8 cellular contexts compared by ENCODE assay signal in the genomic region with DNA sequence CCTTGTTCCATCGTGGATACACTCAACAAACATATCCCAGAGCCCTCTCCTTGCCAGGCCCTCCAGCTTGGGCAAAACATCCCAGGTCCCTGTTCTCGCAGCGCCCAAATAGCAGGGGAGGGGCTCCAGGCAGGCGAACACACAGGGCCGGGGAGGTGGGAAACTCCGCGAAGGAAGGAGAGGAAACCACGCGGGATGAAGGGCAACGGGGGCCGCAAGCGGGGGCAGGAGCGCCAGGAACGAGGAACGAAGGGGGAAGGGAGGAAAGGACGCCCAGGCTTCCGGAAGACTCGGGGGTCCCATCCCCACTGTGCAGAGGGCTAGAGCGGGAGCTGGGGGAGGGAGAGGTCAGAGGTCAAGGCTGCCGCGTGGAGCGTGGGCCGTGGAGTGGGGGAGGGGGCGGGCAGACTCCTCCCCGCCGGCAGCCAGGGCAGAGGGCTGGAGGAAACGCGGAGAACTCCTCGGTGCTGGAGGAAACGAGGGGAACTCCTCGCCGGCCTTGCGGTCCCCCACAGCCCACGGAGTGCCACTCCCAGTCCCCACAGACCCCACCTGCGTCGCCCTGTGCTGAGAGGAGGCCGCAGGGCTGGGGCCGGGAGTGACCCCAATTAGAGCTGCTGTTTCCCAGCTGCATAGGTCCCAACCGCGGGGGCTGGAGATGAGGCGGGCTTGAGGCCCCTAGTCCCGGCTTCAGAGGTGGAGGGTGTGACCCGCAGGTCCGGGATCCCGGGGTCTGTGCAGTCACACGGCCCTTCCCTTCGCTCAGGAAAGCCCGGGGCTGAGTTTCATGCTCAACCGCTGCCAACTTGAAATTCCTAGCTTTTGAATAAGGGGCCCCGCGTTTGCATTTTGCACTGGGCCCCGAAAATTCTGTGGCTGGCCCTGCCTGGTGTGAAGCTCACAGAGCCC. TPM values are rescaled to one million over a fixed set of nuclear protein-coding genes. Genes with fewer than 3 reads are reported as not detected.
DNase-seq lines count a peak whose midpoint lies in the region; ATAC-seq and TF ChIP-seq lines count a peak whose summit lies in the region.

No MANE protein-coding gene starts in this region.

- TF ChIP-seq CTCF in GM10266 (IDR thresholded peaks at IDR 0.05; ENCODE audit: control insufficient read depth, insufficient read depth, low read depth, missing control alignments) (no peak), PC-3 (conservative IDR thresholded peaks at IDR 0.05; ENCODE audit: low read depth, low read length) (no peak)

- peak overlapping the region; percentile 83 for H3K4me3 Mint-ChIP-seq in activated naive CD4-positive, alpha-beta T cell treated with anti-CD3 and anti-CD28 coated beads, Interleukin-2, amount 50 U/mL, for 24 hours

- peak overlapping the region; percentile 58; the same call in 1 of the 2 replicates for H3K4me3 ChIP-seq in PC-3 (ENCODE audit: low read length)

- H3K4me2 ChIP-seq in PC-3 (ENCODE audit: low read length): peak overlapping the region; percentile 81

- intact Hi-C loops in PC-3 (cut with micrococcal nuclease) (loop anchor here (5.0 kb wide), 1 partner anchor 47 kb away; no protein-coding TSS in a partner anchor), left colon (cut with DNase I, micrococcal nuclease) (no loop called here)

- POLR2A ChIA-PET in PC-3 (lab: Charles Lee; ENCODE audit: unreplicated experiment): no interaction called here

- peaks cover 42% of the 10 kb centered on the region for H3K4me1 Mint-ChIP-seq in activated naive CD4-positive, alpha-beta T cell treated with anti-CD3 and anti-CD28 coated beads, Interleukin-2, amount 50 U/mL, for 24 hours

- peaks cover 33% of the 10 kb centered on the region for H3K79me2 ChIP-seq in PC-3 (ENCODE audit: low read length)

- ATAC-seq in PC-3 (no peak), left colon (no peak), GM19467 (IDR thresholded peaks at IDR 0.05; ENCODE audit: unreplicated experiment) (no peak), HG03439 (IDR thresholded peaks at IDR 0.05; ENCODE audit: unreplicated experiment) (no peak)

- peaks cover 33% of the 10 kb centered on the region for H3K4me1 ChIP-seq in PC-3 (ENCODE audit: insufficient read depth, low read length)

- H3K9me3 ChIP-seq in PC-3 (ENCODE audit: low read length): no peaks in the 10 kb centered on the region

- H3K27ac Mint-ChIP-seq in activated naive CD4-positive, alpha-beta T cell treated with anti-CD3 and anti-CD28 coated beads, Interleukin-2, amount 50 U/mL, for 24 hours: peak overlapping the region; percentile 98

- peaks cover 7% of the 10 kb centered on the region for H3K36me3 Mint-ChIP-seq in activated naive CD4-positive, alpha-beta T cell treated with anti-CD3 and anti-CD28 coated beads, Interleukin-2, amount 50 U/mL, for 24 hours

- H3K27ac ChIP-seq in PC-3 (ENCODE audit: low read length): 0 out of 2 replicates have a peak overlapping the region, but pooled peaks have one; percentile 0

- no peaks in the 10 kb centered on the region for H3K27me3 Mint-ChIP-seq in activated naive CD4-positive, alpha-beta T cell treated with anti-CD3 and anti-CD28 coated beads, Interleukin-2, amount 50 U/mL, for 24 hours

- no peaks in the 10 kb centered on the region for H3K9me2 ChIP-seq in PC-3 (replicated peaks; ENCODE audit: low read length)

- no peaks in the 10 kb centered on the region for H3K9me3 Mint-ChIP-seq in activated naive CD4-positive, alpha-beta T cell treated with anti-CD3 and anti-CD28 coated beads, Interleukin-2, amount 50 U/mL, for 24 hours

- no peaks in the 10 kb centered on the region for H3F3A ChIP-seq in PC-3 (ENCODE audit: low read length, unreplicated experiment)

- H3K9ac ChIP-seq in PC-3 (ENCODE audit: low read length): peak overlapping the region; percentile 71

- H2AFZ ChIP-seq in PC-3 (ENCODE audit: low read length): peak overlapping the region; percentile 85

- CTCF ChIA-PET in PC-3 (lab: Charles Lee): no interaction called here

- no TSS peak for BruUV-seq in PC-3 (replicated peaks; lab: Mats Ljungman, UMichigan)

- peak; percentile 77 for DNase-seq in GM10266 (ENCODE audit: extremely low spot score)
- no peak for DNase-seq in PC-3
- peak; percentile 56 for DNase-seq in left colon
- DNase-seq in stimulated activated CD8-positive, alpha-beta memory T cell treated with anti-CD3 and anti-CD28 coated beads, Interleukin-4, amount 100 ng/mL, for 24 hours (ENCODE audit: low read depth): peak; percentile 50
- no peak for DNase-seq in HT-29 (ENCODE audit: low spot score)

- H3K36me3 ChIP-seq in PC-3 (ENCODE audit: low read depth, low read length): peaks cover 8% of the 10 kb centered on the region; the same call in 1 of the 2 replicates

- H3K27me3 ChIP-seq in PC-3 (ENCODE audit: low read length): no peaks in the 10 kb centered on the region

- peaks cover 8% of the 10 kb centered on the region; the same call in 1 of the 2 replicates for H4K20me1 ChIP-seq in PC-3 (ENCODE audit: low read length)

RNA-seq across cellular contexts. Expression of gene RBM38, which starts 1.2 kb away (rescaled TPM):
- total RNA-seq in PC-3 (2014; rRNA removed): 56.5 and 59.3 TPM in 2 replicates
- 10 to 100 TPM; 26.9 to 44.8 TPM for total RNA-seq in left colon
- 98.7 and 102 TPM in 2 replicates for total RNA-seq in HT-29 (2014; rRNA removed; shearing (Covaris generic))

RNA-seq across cellular contexts. Expression of gene RAE1, which starts 38.9 kb away (rescaled TPM):
- 99.8 and 183 TPM in 2 replicates for total RNA-seq in PC-3 (2014; rRNA removed)
- 10 to 100 TPM; 16.0 to 17.2 TPM for total RNA-seq in left colon
- total RNA-seq in HT-29 (2014; rRNA removed; shearing (Covaris generic)): 57.7 and 67.9 TPM in 2 replicates

Comparison
In these comparisons a context has a peak if more than half of its experiments do, and no peak if none do; other contexts are left out.
1. DNase-seq: peak in GM10266 (single experiment), left colon (2 of 2) and stimulated activated CD8-positive, alpha-beta memory T cell treated with anti-CD3 and anti-CD28 coated beads, Interleukin-4, amount 100 ng/mL, for 24 hours (single experiment); none in PC-3 (single experiment) and HT-29 (single experiment).